ENCODE assay signal across 8 cellular contexts in genomic region chr9:127154390-127155191, GRCh38. TPM values are rescaled to one million over a fixed set of nuclear protein-coding genes. Genes with fewer than 3 reads are reported as not detected.
DNase-seq lines count a peak whose midpoint lies in the region; ATAC-seq and TF ChIP-seq lines count a peak whose summit lies in the region.

No MANE protein-coding gene starts in this region.

- no peak overlapping the region for H3K27ac ChIP-seq in HEK293 (ENCODE audit: extremely low read depth, low read depth, low read length)
- peak overlapping the region; percentile 79 for H3K27ac ChIP-seq in vagina

- TF ChIP-seq POLR2A in vagina (IDR thresholded peaks at IDR 0.05), result no peak

- H3K36me3 ChIP-seq in HEK293 (ENCODE audit: control insufficient read depth in 2 of 2, insufficient read depth in 1 of 2, low read length in 2 of 2) (no peaks in the 10 kb centered on the region), vagina (no peaks in the 10 kb centered on the region)

- no peak overlapping the region for H3K4me3 Mint-ChIP-seq in effector memory CD8-positive, alpha-beta T cell

- no peaks in the 10 kb centered on the region for H3K9me3 Mint-ChIP-seq in effector memory CD8-positive, alpha-beta T cell

- no peaks in the 10 kb centered on the region for H3K4me1 Mint-ChIP-seq in effector memory CD8-positive, alpha-beta T cell (ENCODE audit: low read depth in 2 of 2)

- CTCF ChIA-PET in HEK293 (lab: Yijun Ruan, JAX), result interaction anchor here (0.8 kb wide), 1 partner anchor 168 kb away, joined by 3 read pairs; no protein-coding TSS in a partner anchor

- no peaks in the 10 kb centered on the region for H3K4me1 ChIP-seq in HEK293 (ENCODE audit: control insufficient read depth, insufficient read depth, low read length)
- H3K4me1 ChIP-seq in vagina, result peaks cover 25% of the 10 kb centered on the region

- peak overlapping the region in 1 of 2 donors; percentile 39 for H3K27ac Mint-ChIP-seq in effector memory CD8-positive, alpha-beta T cell

- no peak for TF ChIP-seq CTCF in HEK293 (tag by site-specific recombination; IDR thresholded peaks at IDR 0.05)
- TF ChIP-seq CTCF in vagina (IDR thresholded peaks at IDR 0.05), result no peak

- H3K9me3 ChIP-seq in HEK293 (ENCODE audit: control insufficient read depth, insufficient read depth, low read depth, low read length), result no peaks in the 10 kb centered on the region
- H3K9me3 ChIP-seq in vagina, result no peaks in the 10 kb centered on the region

- H3K27me3 Mint-ChIP-seq in effector memory CD8-positive, alpha-beta T cell, result no peaks in the 10 kb centered on the region

- H3K27me3 ChIP-seq in vagina, result no peaks in the 10 kb centered on the region

- ATAC-seq in HG03571 (IDR thresholded peaks at IDR 0.05; ENCODE audit: unreplicated experiment), result no peak
- no peak for ATAC-seq in effector memory CD8-positive, alpha-beta T cell (replicated peaks)

- POLR2A ChIA-PET in HEK293 (lab: Yijun Ruan, JAX), result no interaction called here

- H3K4me3 ChIP-seq in HEK293 (ENCODE audit: low read depth, low read length) (no peak overlapping the region), vagina (peak overlapping the region in 1 of 2 donors; percentile 1)

- intact Hi-C loops in vagina (cut with DNase I), result no loop called here

- DNase-seq in CD1c-positive myeloid dendritic cell (ENCODE audit: extremely low spot score) (peak; percentile 70), amygdala (lab: John Stamatoyannopoulos, UW) (peak in 38 of 56 donors; percentile 20 to 79 (median 44)), medulla oblongata (ENCODE audit: extremely low spot score) (peak; percentile 88), vagina (ENCODE audit: extremely low spot score in 2 of 2) (peak in 1 of 2 donors; percentile 85), NCI-H1417 treated with DMSO at 0.1 percent for 48 hours (lab: John Stamatoyannopoulos, UW) (no peak)
- DNase-seq in effector memory CD8-positive, alpha-beta T cell, result no peak

- H3K36me3 Mint-ChIP-seq in effector memory CD8-positive, alpha-beta T cell (ENCODE audit: insufficient read depth), result no peaks in the 10 kb centered on the region

TF ChIP-seq in HEK293, 187 proteins besides CTCF, POLR2A, EP300 and RAD21:
- TF ChIP-seq OSR2 (tag by site-specific recombination; IDR thresholded peaks at IDR 0.05), result peak; percentile 47; the same call in 1 of the 2 replicates
- TF ChIP-seq, protein P1, sequence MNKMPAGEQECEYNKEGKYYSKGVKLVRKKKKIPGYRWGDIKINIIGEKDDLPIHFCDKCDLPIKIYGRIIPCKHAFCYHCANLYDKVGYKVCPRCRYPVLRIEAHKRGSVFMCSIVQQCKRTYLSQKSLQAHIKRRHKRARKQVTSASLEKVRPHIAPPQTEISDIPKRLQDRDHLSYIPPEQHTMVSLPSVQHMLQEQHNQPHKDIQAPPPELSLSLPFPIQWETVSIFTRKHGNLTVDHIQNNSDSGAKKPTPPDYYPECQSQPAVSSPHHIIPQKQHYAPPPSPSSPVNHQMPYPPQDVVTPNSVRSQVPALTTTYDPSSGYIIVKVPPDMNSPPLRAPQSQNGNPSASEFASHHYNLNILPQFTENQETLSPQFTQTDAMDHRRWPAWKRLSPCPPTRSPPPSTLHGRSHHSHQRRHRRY (tag by site-specific recombination; IDR thresholded peaks at IDR 0.05), result no peak
- 0 out of 2 replicates have a peak, but pooled peaks have one; percentile 46 for TF ChIP-seq ZNF10 (tag by site-specific recombination; IDR thresholded peaks at IDR 0.05)
- TF ChIP-seq ZNF311 (tag by site-specific recombination; IDR thresholded peaks at IDR 0.05; ENCODE audit: borderline replicate concordance), result no peak

RNA-seq across cellular contexts. Expression of gene ANGPTL2, which starts 32.2 kb away (rescaled TPM):
- total RNA-seq in vagina, result 65.8 TPM

Comparison
In these comparisons a context has a peak if more than half of its experiments do, and no peak if none do; other contexts are left out.
1. DNase-seq: peak in CD1c-positive myeloid dendritic cell (single experiment), amygdala (38 of 56) and medulla oblongata (single experiment); none in NCI-H1417 treated with DMSO at 0.1 percent for 48 hours (single experiment) and effector memory CD8-positive, alpha-beta T cell (0 of 3).